In genomic region chr1:7902478-7903084, GRCh38 we compare ENCODE assay signal across 8 cellular contexts. TPM values are rescaled to one million over a fixed set of nuclear protein-coding genes. Genes with fewer than 3 reads are reported as not detected.
DNase-seq lines count a peak whose midpoint lies in the region; ATAC-seq and TF ChIP-seq lines count a peak whose summit lies in the region.

No MANE protein-coding gene starts in this region.

- peak overlapping the region; percentile 38 for H3K4me3 Mint-ChIP-seq in activated CD8-positive, alpha-beta T cell treated with anti-CD3 and anti-CD28 coated beads for 36 hours
- H3K4me3 Mint-ChIP-seq in effector memory CD8-positive, alpha-beta T cell = peak overlapping the region; percentile 76 to 77
- peak overlapping the region; percentile 54 for H3K4me3 Mint-ChIP-seq in memory B cell

- H3K27me3 ChIP-seq in BLaER1 treated with 17β-estradiol and CSF1 and Interleukin-3, amounts not matched to agents 10 nM and 100 nM = no peaks in the 10 kb centered on the region

- H3K4me1 ChIP-seq in BLaER1 treated with 17β-estradiol and CSF1 and Interleukin-3, amounts not matched to agents 10 nM and 100 nM = peaks cover 20 to 28% (median 24%) of the 10 kb centered on the region in 10 experiments

- DNase-seq in HS-27A (ENCODE audit: low read depth) = peak; percentile 41
- peak; percentile 86 for DNase-seq in NCI-H82 (lab: John Stamatoyannopoulos, UW)
- peak; percentile 68 for DNase-seq in activated CD8-positive, alpha-beta T cell treated with anti-CD3 and anti-CD28 coated beads for 36 hours
- peak; percentile 55 to 58 (median 57) for DNase-seq in effector memory CD8-positive, alpha-beta T cell
- peak; percentile 53 for DNase-seq in memory B cell (ENCODE audit: low spot score in 2 of 2)
- DNase-seq in stimulated activated CD8-positive, alpha-beta memory T cell treated with anti-CD3 and anti-CD28 coated beads, Interleukin-15, amount 100 ng/mL, for 24 hours (ENCODE audit: low read depth) = peak; percentile 23

- 0 out of 20 replicates have a peak overlapping the region, but pooled peaks of 1 of the 10 experiments have one; percentile 6 for H3K4me3 ChIP-seq in BLaER1 treated with 17β-estradiol and CSF1 and Interleukin-3, amounts not matched to agents 10 nM and 100 nM

- no peaks in the 10 kb centered on the region for H3K27me3 Mint-ChIP-seq in activated CD8-positive, alpha-beta T cell treated with anti-CD3 and anti-CD28 coated beads for 36 hours
- no peaks in the 10 kb centered on the region for H3K27me3 Mint-ChIP-seq in effector memory CD8-positive, alpha-beta T cell
- peaks cover 6% of the 10 kb centered on the region for H3K27me3 Mint-ChIP-seq in memory B cell

- CTCF ChIA-PET in activated CD8-positive, alpha-beta T cell treated with anti-CD3 and anti-CD28 coated beads for 36 hours (lab: Charles Lee) = interaction anchor here (0.6 to 3.2 kb wide), 10 partner anchors 8 to 235 kb away, joined by 3 to 23 read pairs (median 4); no protein-coding TSS in a partner anchor

- TF ChIP-seq CTCF in activated CD8-positive, alpha-beta T cell treated with anti-CD3 and anti-CD28 coated beads for 36 hours (IDR thresholded peaks at IDR 0.05) = peak; percentile 80

- H3K36me3 Mint-ChIP-seq in activated CD8-positive, alpha-beta T cell treated with anti-CD3 and anti-CD28 coated beads for 36 hours (ENCODE audit: low read depth) = no peaks in the 10 kb centered on the region
- H3K36me3 Mint-ChIP-seq in effector memory CD8-positive, alpha-beta T cell (ENCODE audit: insufficient read depth) = peaks cover 3% of the 10 kb centered on the region
- H3K36me3 Mint-ChIP-seq in memory B cell = no peaks in the 10 kb centered on the region

- no peaks in the 10 kb centered on the region for H3K36me3 ChIP-seq in BLaER1 treated with 17β-estradiol and CSF1 and Interleukin-3, amounts not matched to agents 10 nM and 100 nM

- ATAC-seq in activated CD8-positive, alpha-beta T cell treated with anti-CD3 and anti-CD28 coated beads for 36 hours = peak; percentile 75
- peak; percentile 70 for ATAC-seq in effector memory CD8-positive, alpha-beta T cell (replicated peaks)
- ATAC-seq in memory B cell (ENCODE audit: low read depth) (peak; percentile 56), GM18909 (IDR thresholded peaks at IDR 0.05; ENCODE audit: poor library complexity, unreplicated experiment) (no peak)

- peaks cover 0 to 16% (median 10%) of the 10 kb centered on the region in 11 experiments; a peak in 12 of 22 replicates for H3K9me3 ChIP-seq in BLaER1 treated with 17β-estradiol and CSF1 and Interleukin-3, amounts not matched to agents 10 nM and 100 nM (replicated peaks in 1 of 11)

- H3K27ac ChIP-seq in BLaER1 treated with 17β-estradiol and CSF1 and Interleukin-3, amounts not matched to agents 10 nM and 100 nM = no peak overlapping the region

- POLR2A ChIA-PET in activated CD8-positive, alpha-beta T cell treated with anti-CD3 and anti-CD28 coated beads for 36 hours (lab: Charles Lee) = no interaction called here

- H3K9ac ChIP-seq in BLaER1 treated with 17β-estradiol and CSF1 and Interleukin-3, amounts not matched to agents 10 nM and 100 nM = peak overlapping the region in 3 of 11 experiments; percentile 7 to 30 (median 28); a peak in 4 of 22 replicates

- H3K9me3 Mint-ChIP-seq in activated CD8-positive, alpha-beta T cell treated with anti-CD3 and anti-CD28 coated beads for 36 hours = no peaks in the 10 kb centered on the region
- no peaks in the 10 kb centered on the region for H3K9me3 Mint-ChIP-seq in effector memory CD8-positive, alpha-beta T cell
- no peaks in the 10 kb centered on the region for H3K9me3 Mint-ChIP-seq in memory B cell

- intact Hi-C loops in activated CD8-positive, alpha-beta T cell treated with anti-CD3 and anti-CD28 coated beads for 36 hours (cut with micrococcal nuclease) = no loop called here

- H3K4me2 ChIP-seq in BLaER1 treated with 17β-estradiol and CSF1 and Interleukin-3, amounts not matched to agents 10 nM and 100 nM = peak overlapping the region; percentile 35 to 82 (median 54); a peak in 20 of 22 replicates

- peaks cover 16% of the 10 kb centered on the region for H3K4me1 Mint-ChIP-seq in activated CD8-positive, alpha-beta T cell treated with anti-CD3 and anti-CD28 coated beads for 36 hours (ENCODE audit: low read depth)
- H3K4me1 Mint-ChIP-seq in effector memory CD8-positive, alpha-beta T cell (ENCODE audit: low read depth in 2 of 2) = peaks cover 20 to 21% of the 10 kb centered on the region in 2 donors
- no peaks in the 10 kb centered on the region for H3K4me1 Mint-ChIP-seq in memory B cell

- H3K27ac Mint-ChIP-seq in activated CD8-positive, alpha-beta T cell treated with anti-CD3 and anti-CD28 coated beads for 36 hours = no peak overlapping the region
- H3K27ac Mint-ChIP-seq in effector memory CD8-positive, alpha-beta T cell = peak overlapping the region; percentile 41 to 80
- H3K27ac Mint-ChIP-seq in memory B cell = no peak overlapping the region

- H4K20me1 ChIP-seq in BLaER1 treated with 17β-estradiol and CSF1 and Interleukin-3, amounts not matched to agents 10 nM and 100 nM = no peaks in the 10 kb centered on the region

RNA-seq across cellular contexts. Expression of gene TNFRSF9, which starts 38.1 kb away (rescaled TPM):
- 100 to 1,000 TPM; 214 to 219 TPM for total RNA-seq in activated CD8-positive, alpha-beta T cell treated with anti-CD3 and anti-CD28 coated beads for 36 hours

RNA-seq across cellular contexts. Expression of gene UTS2, which starts 49.7 kb away (rescaled TPM):
- total RNA-seq in activated CD8-positive, alpha-beta T cell treated with anti-CD3 and anti-CD28 coated beads for 36 hours = not detected

RNA-seq across cellular contexts. Expression of gene PARK7, which starts 58.9 kb away (rescaled TPM):
- 100 to 1,000 TPM; 539 to 552 TPM for total RNA-seq in activated CD8-positive, alpha-beta T cell treated with anti-CD3 and anti-CD28 coated beads for 36 hours

Comparison
In these comparisons a context has a peak if more than half of its experiments do, and no peak if none do; other contexts are left out.
1. DNase-seq: peak in every context shown above with its lines; median percentile 86 in NCI-H82; 68 in activated CD8-positive, alpha-beta T cell treated with anti-CD3 and anti-CD28 coated beads for 36 hours; 57 in effector memory CD8-positive, alpha-beta T cell; 53 in memory B cell; 41 in HS-27A; 23 in stimulated activated CD8-positive, alpha-beta memory T cell treated with anti-CD3 and anti-CD28 coated beads, Interleukin-15, amount 100 ng/mL, for 24 hours.
2. H3K27ac Mint-ChIP-seq: peak in effector memory CD8-positive, alpha-beta T cell (2 of 2); none in activated CD8-positive, alpha-beta T cell treated with anti-CD3 and anti-CD28 coated beads for 36 hours (single experiment) and memory B cell (single experiment).
3. Peak in every context shown above with its lines, with median percentiles within 50 percentile points of each other: H3K4me3 Mint-ChIP-seq.